22 cellular contexts compared by ENCODE assay signal in the genomic region with DNA sequence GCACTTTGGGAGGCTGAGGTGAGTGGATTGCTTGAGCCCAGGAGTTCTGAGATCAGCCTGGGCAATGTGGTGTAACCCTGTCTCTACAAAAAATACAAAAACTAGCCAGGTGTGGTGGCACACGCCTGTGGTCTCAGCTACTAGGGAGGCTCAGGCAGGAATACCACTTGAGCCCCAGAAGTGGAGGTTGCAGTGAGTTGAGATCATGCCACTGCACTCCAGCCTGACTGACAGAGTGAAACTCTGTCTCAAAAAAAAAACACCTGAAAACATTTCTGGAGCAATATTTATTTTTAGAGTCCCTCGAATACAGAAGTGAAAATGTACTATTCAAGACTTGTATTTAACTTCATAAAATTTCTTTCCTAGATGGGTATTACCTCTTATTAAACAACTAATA. TPM values are rescaled to one million over a fixed set of nuclear protein-coding genes. Genes with fewer than 3 reads are reported as not detected.
DNase-seq lines count a peak whose midpoint lies in the region; ATAC-seq, FAIRE-seq and TF ChIP-seq lines count a peak whose summit lies in the region.
"Had no signal": no experiment of that assay in that cellular context is flagged by ENCODE, and none has a peak within 500 bp of the region (broad histone marks: within the 10 kb centered on the region; RNA-seq: fewer than 3 reads in every experiment).

No MANE protein-coding gene starts in this region.

- no peak for DNase-seq in activated naive CD8-positive, alpha-beta T cell treated with anti-CD3 and anti-CD28 coated beads for 36 hours
- DNase-seq in activated naive CD8-positive, alpha-beta T cell treated with anti-CD3 and anti-CD28 coated beads, Interleukin-2, amount 50 U/mL, for 24 hours, result no peak
- no peak for DNase-seq in GM19239 (ENCODE audit: insufficient read length, low spot score)
- DNase-seq in CD8-positive, alpha-beta memory T cell, result no peak
- DNase-seq in right cardiac atrium, result no peak
- DNase-seq in T-helper 1 cell, result no peak
- DNase-seq: activated CD4-positive, alpha-beta T cell treated with anti-CD3 and anti-CD28 coated beads for 48 hours; body of pancreas; IMR-90; NCI-H1436; NCI-H2107; NCI-H446 treated with DMSO at 0.1 percent for 48 hours; stimulated activated CD4-positive, alpha-beta T cell treated with anti-CD3 and anti-CD28 coated beads, Interleukin-15, amount 100 ng/mL, for 24 hours; stomach; T-helper 2 cell; tibial artery had no signal

- H3K9ac ChIP-seq in OCI-LY3 (ENCODE audit: low read length), result no peak overlapping the region
- H3K9ac ChIP-seq: parathyroid adenoma had no signal

- no peaks in the 10 kb centered on the region for H3K27me3 ChIP-seq in OCI-LY3 (ENCODE audit: low read depth, low read length)
- H3K27me3 ChIP-seq in CD8-positive, alpha-beta memory T cell (ENCODE audit: insufficient read depth, low read length, poor library complexity, severe bottlenecking), result no peaks in the 10 kb centered on the region
- no peaks in the 10 kb centered on the region for H3K27me3 ChIP-seq in right cardiac atrium (ENCODE audit: control insufficient read depth, insufficient read depth)
- H3K27me3 ChIP-seq: body of pancreas, stomach, tibial artery had no signal

- H3K36me3 Mint-ChIP-seq in activated naive CD8-positive, alpha-beta T cell treated with anti-CD3 and anti-CD28 coated beads for 36 hours, result peaks cover 23% of the 10 kb centered on the region
- H3K36me3 Mint-ChIP-seq in activated naive CD8-positive, alpha-beta T cell treated with anti-CD3 and anti-CD28 coated beads, Interleukin-2, amount 50 U/mL, for 24 hours (ENCODE audit: low read depth), result peaks cover 25% of the 10 kb centered on the region
- peaks cover 22% of the 10 kb centered on the region for H3K36me3 Mint-ChIP-seq in stimulated activated memory B cell treated with anti-CD40 and anti-IgM and Interleukin-4, amounts not matched to agents 10 μg/mL and 1 μg/mL and 100 μg/mL, for 72 hours
- peaks cover 0 to 41% (median 0%) of the 10 kb centered on the region in 3 donors for H3K36me3 Mint-ChIP-seq in CD8-positive, alpha-beta memory T cell

- H3K4me3 ChIP-seq in OCI-LY3 (ENCODE audit: low read length) (no peak overlapping the region), right cardiac atrium (ENCODE audit: low read length) (no peak overlapping the region)
- no peak overlapping the region for H3K4me3 ChIP-seq in CD8-positive, alpha-beta memory T cell (ENCODE audit: low read length)
- H3K4me3 ChIP-seq: body of pancreas, stomach, tibial artery had no signal

- no peak overlapping the region for H3K4me3 Mint-ChIP-seq in activated naive CD8-positive, alpha-beta T cell treated with anti-CD3 and anti-CD28 coated beads for 36 hours
- H3K4me3 Mint-ChIP-seq in activated naive CD8-positive, alpha-beta T cell treated with anti-CD3 and anti-CD28 coated beads, Interleukin-2, amount 50 U/mL, for 24 hours, result no peak overlapping the region
- no peak overlapping the region for H3K4me3 Mint-ChIP-seq in stimulated activated memory B cell treated with anti-CD40 and anti-IgM and Interleukin-4, amounts not matched to agents 10 μg/mL and 1 μg/mL and 100 μg/mL, for 72 hours
- no peak overlapping the region for H3K4me3 Mint-ChIP-seq in CD8-positive, alpha-beta memory T cell

- peak overlapping the region; percentile 57 for H3K27ac ChIP-seq in OCI-LY3 (ENCODE audit: low read length)
- no peak overlapping the region for H3K27ac ChIP-seq in CD8-positive, alpha-beta memory T cell (ENCODE audit: low read depth, low read length)
- no peak overlapping the region for H3K27ac ChIP-seq in right cardiac atrium (ENCODE audit: low read length)
- H3K27ac ChIP-seq: body of pancreas, parathyroid adenoma, stomach, tibial artery had no signal

- H4K20me1 ChIP-seq in OCI-LY3 (ENCODE audit: insufficient read depth, low read length), result no peaks in the 10 kb centered on the region

- H3K36me3 ChIP-seq in OCI-LY3 (replicated peaks; ENCODE audit: low read depth, low read length), result peaks cover 35% of the 10 kb centered on the region
- peaks cover 9% of the 10 kb centered on the region for H3K36me3 ChIP-seq in CD8-positive, alpha-beta memory T cell (ENCODE audit: insufficient read depth, low read length)

- no peak for ATAC-seq in activated naive CD8-positive, alpha-beta T cell treated with anti-CD3 and anti-CD28 coated beads, Interleukin-2, amount 50 U/mL, for 24 hours
- no peak for ATAC-seq in stimulated activated memory B cell treated with anti-CD40 and anti-IgM and Interleukin-4, amounts not matched to agents 10 μg/mL and 1 μg/mL and 100 μg/mL, for 72 hours
- no peak for ATAC-seq in right cardiac atrium
- ATAC-seq: body of pancreas, HCT116, sciatic nerve had no signal

- intact Hi-C loops in right cardiac atrium (cut with DNase I), result no loop called here

- H3K79me2 ChIP-seq in OCI-LY3 (ENCODE audit: low read length), result peaks cover 26% of the 10 kb centered on the region

- POLR2A ChIA-PET in CD8-positive, alpha-beta memory T cell (lab: Charles Lee), result no interaction called here

- peaks cover 28% of the 10 kb centered on the region for H3K4me1 ChIP-seq in OCI-LY3 (ENCODE audit: low read length)
- H3K4me1 ChIP-seq in CD8-positive, alpha-beta memory T cell (ENCODE audit: insufficient read depth, low read length), result peaks cover 19% of the 10 kb centered on the region
- H3K4me1 ChIP-seq in right cardiac atrium (ENCODE audit: control insufficient read depth, insufficient read depth, low read length), result peaks cover 2% of the 10 kb centered on the region

- no peak overlapping the region for H2AFZ ChIP-seq in OCI-LY3 (ENCODE audit: low read depth, low read length)
- H2AFZ ChIP-seq: parathyroid adenoma had no signal

- H3K4me1 Mint-ChIP-seq in activated naive CD8-positive, alpha-beta T cell treated with anti-CD3 and anti-CD28 coated beads for 36 hours, result peaks cover 16% of the 10 kb centered on the region
- H3K4me1 Mint-ChIP-seq in activated naive CD8-positive, alpha-beta T cell treated with anti-CD3 and anti-CD28 coated beads, Interleukin-2, amount 50 U/mL, for 24 hours, result peaks cover 20% of the 10 kb centered on the region
- H3K4me1 Mint-ChIP-seq in stimulated activated memory B cell treated with anti-CD40 and anti-IgM and Interleukin-4, amounts not matched to agents 10 μg/mL and 1 μg/mL and 100 μg/mL, for 72 hours, result peaks cover 17% of the 10 kb centered on the region
- peaks cover 18 to 23% (median 18%) of the 10 kb centered on the region in 3 donors for H3K4me1 Mint-ChIP-seq in CD8-positive, alpha-beta memory T cell

- H3K9me3 ChIP-seq in OCI-LY3 (ENCODE audit: insufficient read depth, low read length) (no peaks in the 10 kb centered on the region), right cardiac atrium (ENCODE audit: control insufficient read depth, low read length) (no peaks in the 10 kb centered on the region)
- H3K9me3 ChIP-seq in CD8-positive, alpha-beta memory T cell (ENCODE audit: low read length), result no peaks in the 10 kb centered on the region
- H3K9me3 ChIP-seq: body of pancreas, stomach, tibial artery had no signal

- H3K9me3 Mint-ChIP-seq in activated naive CD8-positive, alpha-beta T cell treated with anti-CD3 and anti-CD28 coated beads for 36 hours, result no peaks in the 10 kb centered on the region
- no peaks in the 10 kb centered on the region for H3K9me3 Mint-ChIP-seq in activated naive CD8-positive, alpha-beta T cell treated with anti-CD3 and anti-CD28 coated beads, Interleukin-2, amount 50 U/mL, for 24 hours
- H3K9me3 Mint-ChIP-seq in stimulated activated memory B cell treated with anti-CD40 and anti-IgM and Interleukin-4, amounts not matched to agents 10 μg/mL and 1 μg/mL and 100 μg/mL, for 72 hours, result no peaks in the 10 kb centered on the region
- H3K9me3 Mint-ChIP-seq in CD8-positive, alpha-beta memory T cell, result no peaks in the 10 kb centered on the region

- H3K4me2 ChIP-seq in OCI-LY3 (ENCODE audit: low read length), result peak overlapping the region; percentile 1; the same call in 1 of the 2 replicates

- H3K27ac Mint-ChIP-seq in activated naive CD8-positive, alpha-beta T cell treated with anti-CD3 and anti-CD28 coated beads for 36 hours, result peak overlapping the region; percentile 29
- no peak overlapping the region for H3K27ac Mint-ChIP-seq in activated naive CD8-positive, alpha-beta T cell treated with anti-CD3 and anti-CD28 coated beads, Interleukin-2, amount 50 U/mL, for 24 hours
- peak overlapping the region; percentile 60 for H3K27ac Mint-ChIP-seq in stimulated activated memory B cell treated with anti-CD40 and anti-IgM and Interleukin-4, amounts not matched to agents 10 μg/mL and 1 μg/mL and 100 μg/mL, for 72 hours
- H3K27ac Mint-ChIP-seq in CD8-positive, alpha-beta memory T cell, result peak overlapping the region in 4 of 8 donors; percentile 27 to 51 (median 41)

- WGBS in right cardiac atrium, result 79% methylated on average over 2 of the region's 2 CpGs

- CTCF ChIA-PET in CD8-positive, alpha-beta memory T cell (lab: Charles Lee), result no interaction called here

- no peak for TF ChIP-seq CTCF in OCI-LY3 (IDR thresholded peaks at IDR 0.05; ENCODE audit: low read depth, low read length)

- FAIRE-seq in GM19239 (lab: Jason Lieb, UNC), result peak; percentile 86
- FAIRE-seq: keratinocyte had no signal

- H3K27me3 Mint-ChIP-seq in activated naive CD8-positive, alpha-beta T cell treated with anti-CD3 and anti-CD28 coated beads for 36 hours, result no peaks in the 10 kb centered on the region
- H3K27me3 Mint-ChIP-seq in activated naive CD8-positive, alpha-beta T cell treated with anti-CD3 and anti-CD28 coated beads, Interleukin-2, amount 50 U/mL, for 24 hours, result no peaks in the 10 kb centered on the region
- no peaks in the 10 kb centered on the region for H3K27me3 Mint-ChIP-seq in stimulated activated memory B cell treated with anti-CD40 and anti-IgM and Interleukin-4, amounts not matched to agents 10 μg/mL and 1 μg/mL and 100 μg/mL, for 72 hours
- no peaks in the 10 kb centered on the region for H3K27me3 Mint-ChIP-seq in CD8-positive, alpha-beta memory T cell

RNA-seq across cellular contexts. Expression of gene SPCS1, which starts 4.6 kb away (rescaled TPM):
- 100 to 1,000 TPM; 129 to 137 TPM for total RNA-seq in activated naive CD8-positive, alpha-beta T cell treated with anti-CD3 and anti-CD28 coated beads for 36 hours
- 100 to 1,000 TPM; 154 to 156 TPM for total RNA-seq in CD8-positive, alpha-beta memory T cell
- polyA plus RNA-seq in CD8-positive, alpha-beta memory T cell, result 357 TPM
- total RNA-seq in right cardiac atrium, result 10 to 100 TPM; 78.9 to 81.8 (median 79.9) TPM
- polyA plus RNA-seq in right cardiac atrium, result 132 TPM

RNA-seq across cellular contexts. Expression of gene GLT8D1, which starts 4.9 kb away (rescaled TPM):
- 10 to 100 TPM; 29.5 to 30.3 TPM for total RNA-seq in activated naive CD8-positive, alpha-beta T cell treated with anti-CD3 and anti-CD28 coated beads for 36 hours
- 10 to 100 TPM; 34.9 to 42.4 TPM for total RNA-seq in CD8-positive, alpha-beta memory T cell
- 60.0 TPM for polyA plus RNA-seq in CD8-positive, alpha-beta memory T cell
- 10 to 100 TPM; 35.6 to 41.8 (median 41.0) TPM for total RNA-seq in right cardiac atrium
- polyA plus RNA-seq in right cardiac atrium, result 32.9 TPM

RNA-seq across cellular contexts. Expression of gene GNL3, which starts 24.7 kb away (rescaled TPM):
- total RNA-seq in activated naive CD8-positive, alpha-beta T cell treated with anti-CD3 and anti-CD28 coated beads for 36 hours, result 100 to 1,000 TPM; 245 to 246 TPM
- total RNA-seq in CD8-positive, alpha-beta memory T cell, result 100 to 1,000 TPM; 229 to 233 TPM
- 58.5 TPM for polyA plus RNA-seq in CD8-positive, alpha-beta memory T cell
- 10 to 100 TPM; 25.2 to 43.9 (median 29.1) TPM for total RNA-seq in right cardiac atrium
- 27.7 TPM for polyA plus RNA-seq in right cardiac atrium

RNA-seq across cellular contexts. Expression of gene PBRM1, which starts 24.8 kb away (rescaled TPM):
- 10 to 100 TPM; 61.5 to 62.1 TPM for total RNA-seq in activated naive CD8-positive, alpha-beta T cell treated with anti-CD3 and anti-CD28 coated beads for 36 hours
- total RNA-seq in CD8-positive, alpha-beta memory T cell, result 10 to 100 TPM; 78.6 to 81.4 TPM
- 83.6 TPM for polyA plus RNA-seq in CD8-positive, alpha-beta memory T cell
- 10 to 100 TPM; 51.4 to 56.8 (median 55.6) TPM for total RNA-seq in right cardiac atrium
- polyA plus RNA-seq in right cardiac atrium, result 10.0 TPM

Comparison
In these comparisons a context has a peak if more than half of its experiments do, and no peak if none do; other contexts are left out.
1. RNA of gene GNL3, which starts 24.7 kb away (total RNA-seq): 245 to 246 TPM in activated naive CD8-positive, alpha-beta T cell treated with anti-CD3 and anti-CD28 coated beads for 36 hours and 229 to 233 TPM in CD8-positive, alpha-beta memory T cell; 25.2 to 43.9 TPM in right cardiac atrium; every median in the first group is over 4 times any median in the second.